In genomic region chr10:37859270-37859669, GRCh38 we compare ENCODE assay signal across 7 cellular contexts. TPM values are rescaled to one million over a fixed set of nuclear protein-coding genes. Genes with fewer than 3 reads are reported as not detected.
A peak's percentile ranks its signal among the peaks of the same experiment; 100 is the strongest.
DNase-seq lines count a peak whose midpoint lies in the region; ATAC-seq, FAIRE-seq and TF ChIP-seq lines count a peak whose summit lies in the region.
"Not testable (repeated sequence)": the region's sequence is repeated elsewhere in the genome, so short reads cannot be mapped to it uniquely, and the experiment has no call there.

No MANE protein-coding gene starts in this region.

- not testable (repeated sequence) for DNase-seq in CD4-positive, CD25-positive, alpha-beta regulatory T cell; esophagus muscularis mucosa (ENCODE audit: extremely low spot score); HepG2 (ENCODE audit: low spot score)
- DNase-seq in activated CD4-positive, alpha-beta T cell treated with anti-CD3 and anti-CD28 coated beads, Interleukin-2, amount 10 ng/mL, durations not matched to agents 24 days and 14 days = peak; percentile 56

- in situ Hi-C loops in HepG2 (cut with HindIII; ENCODE audit: extremely low pct_ligation_motif_present, low pct_unique_long_range_greater_than_20kb) = not testable (repeated sequence)

- TF ChIP-seq RAD21 in HepG2 (CRISPR knock-in tag; IDR thresholded peaks at IDR 0.05) = not testable (repeated sequence)

- BruUV-seq in HepG2 (replicated peaks; lab: Mats Ljungman, UMichigan) = not testable (repeated sequence)

- TF ChIP-seq CTCF in 22Rv1 (IDR thresholded peaks at IDR 0.05); esophagus muscularis mucosa (IDR thresholded peaks at IDR 0.05); HepG2 (CRISPR knock-in tag; IDR thresholded peaks at IDR 0.05): not testable (repeated sequence)

- not testable (repeated sequence) for H3K36me3 Mint-ChIP-seq in CD4-positive, CD25-positive, alpha-beta regulatory T cell; activated CD4-positive, alpha-beta T cell treated with anti-CD3 and anti-CD28 coated beads, Interleukin-2, amount 10 ng/mL, durations not matched to agents 24 days and 14 days (ENCODE audit: low read depth)

- TF ChIP-seq EP300 in esophagus muscularis mucosa (IDR thresholded peaks at IDR 0.05); HepG2 (IDR thresholded peaks at IDR 0.05; ENCODE audit: low read depth in 2 of 2, low read length in 2 of 2); HepG2 (CRISPR knock-in tag; IDR thresholded peaks at IDR 0.05; ENCODE audit: borderline replicate concordance): not testable (repeated sequence)

- peak overlapping the region; percentile 98 for H3K27ac ChIP-seq in 22Rv1
- not testable (repeated sequence) for H3K27ac ChIP-seq in CD4-positive, CD25-positive, alpha-beta regulatory T cell (ENCODE audit: insufficient read depth, low read length, poor library complexity, severe bottlenecking); HepG2 (ENCODE audit: extremely low read length, insufficient read depth, low read length)
- H3K27ac ChIP-seq in esophagus muscularis mucosa (replicated peaks in 1 of 4) = peak overlapping the region; percentile 100
- H3K27ac ChIP-seq in rectal smooth muscle tissue (ENCODE audit: low read depth, low read length) = peak overlapping the region; percentile 100
- H3K27ac ChIP-seq in stomach smooth muscle (ENCODE audit: low read length) = peak overlapping the region; percentile 100

- not testable (repeated sequence) for FAIRE-seq in HepG2 (lab: Jason Lieb, UNC)

- H3K9ac ChIP-seq in HepG2 (ENCODE audit: insufficient read depth, low read depth, low read length); rectal smooth muscle tissue (ENCODE audit: low read length); stomach smooth muscle (ENCODE audit: low read length in 2 of 2): not testable (repeated sequence)

- intact Hi-C loops in activated CD4-positive, alpha-beta T cell treated with anti-CD3 and anti-CD28 coated beads, Interleukin-2, amount 10 ng/mL, durations not matched to agents 24 days and 14 days (cut with micrococcal nuclease) = loop anchor here (5.0 kb wide), 1 partner anchor 498 kb away; no protein-coding TSS in a partner anchor
- intact Hi-C loops in esophagus muscularis mucosa (cut with DNase I) = loop anchor here (10.0 kb wide), 1 partner anchor 236 kb away; the partner anchor contains the start of gene ZNF37A
- intact Hi-C loops in HepG2 (cut with micrococcal nuclease; ENCODE audit: unreplicated experiment) = loop anchor here (5.0 to 10.0 kb wide), 3 partner anchors 47 to 156 kb away; partner anchors contain the start of genes ZNF25 and ZNF33A

- H3K4me1 Mint-ChIP-seq in CD4-positive, CD25-positive, alpha-beta regulatory T cell = peaks cover 10 to 42% (median 32%) of the 10 kb centered on the region in 4 donors
- H3K4me1 Mint-ChIP-seq in activated CD4-positive, alpha-beta T cell treated with anti-CD3 and anti-CD28 coated beads, Interleukin-2, amount 10 ng/mL, durations not matched to agents 24 days and 14 days = peaks cover 22% of the 10 kb centered on the region

- H4K20me1 ChIP-seq in HepG2 (ENCODE audit: insufficient read depth, low read length) = not testable (repeated sequence)

- not testable (repeated sequence) for H2AFZ ChIP-seq in HepG2 (ENCODE audit: low read length)

- H3K4me3 Mint-ChIP-seq in CD4-positive, CD25-positive, alpha-beta regulatory T cell = peak overlapping the region in 2 of 4 donors; percentile 72 to 99
- not testable (repeated sequence) for H3K4me3 Mint-ChIP-seq in activated CD4-positive, alpha-beta T cell treated with anti-CD3 and anti-CD28 coated beads, Interleukin-2, amount 10 ng/mL, durations not matched to agents 24 days and 14 days

- not testable (repeated sequence) for TF ChIP-seq POLR2A in esophagus muscularis mucosa (IDR thresholded peaks at IDR 0.05; ENCODE audit: low read depth); HepG2 (IDR thresholded peaks at IDR 0.05; ENCODE audit: insufficient read depth in 1 of 2, low read depth in 2 of 2, low read length in 2 of 2)

- not testable (repeated sequence) for H3K27me3 ChIP-seq in CD4-positive, CD25-positive, alpha-beta regulatory T cell (ENCODE audit: control insufficient read depth, insufficient read depth, low read length); esophagus muscularis mucosa; HepG2 (ENCODE audit: control insufficient read depth in 1 of 2, insufficient read depth in 2 of 2, low read length in 2 of 2); rectal smooth muscle tissue (ENCODE audit: control insufficient read depth, insufficient read depth, low read length); stomach smooth muscle (ENCODE audit: control insufficient read depth in 1 of 2, insufficient read depth in 2 of 2, low read length in 2 of 2)

- H3K4me2 ChIP-seq in HepG2 (ENCODE audit: low read depth, low read length) = peak overlapping the region; percentile 97; the same call in 1 of the 2 replicates

- POLR2A ChIA-PET in HepG2 (lab: Yijun Ruan, JAX) = interaction anchor here (0.8 kb wide), 1 partner anchor 116 kb away, joined by 3 read pairs; no protein-coding TSS in a partner anchor

- not testable (repeated sequence) for H3K9me3 Mint-ChIP-seq in CD4-positive, CD25-positive, alpha-beta regulatory T cell; activated CD4-positive, alpha-beta T cell treated with anti-CD3 and anti-CD28 coated beads, Interleukin-2, amount 10 ng/mL, durations not matched to agents 24 days and 14 days

- H3K9me3 ChIP-seq in CD4-positive, CD25-positive, alpha-beta regulatory T cell (ENCODE audit: control insufficient read depth in 2 of 2, low read length in 2 of 2); esophagus muscularis mucosa; HepG2 (ENCODE audit: low read length); stomach smooth muscle (ENCODE audit: control insufficient read depth in 2 of 2, low read length in 2 of 2): not testable (repeated sequence)

- H3K4me1 ChIP-seq in CD4-positive, CD25-positive, alpha-beta regulatory T cell (ENCODE audit: control insufficient read depth, insufficient read depth, low read length, poor library complexity, severe bottlenecking) = peaks cover 18% of the 10 kb centered on the region
- H3K4me1 ChIP-seq in esophagus muscularis mucosa = peaks cover 27 to 53% (median 48%) of the 10 kb centered on the region in 4 donors
- H3K4me1 ChIP-seq in HepG2 (ENCODE audit: insufficient read depth, low read length) = peaks cover 46% of the 10 kb centered on the region
- H3K4me1 ChIP-seq in rectal smooth muscle tissue (ENCODE audit: control insufficient read depth, insufficient read depth, low read length) = peaks cover 29% of the 10 kb centered on the region
- H3K4me1 ChIP-seq in stomach smooth muscle (ENCODE audit: control insufficient read depth, insufficient read depth, low read length) = peaks cover 16% of the 10 kb centered on the region

- CTCF ChIA-PET in HepG2 (lab: Yijun Ruan, JAX; ENCODE audit: low intra/inter-chr PET ratio, low total read pairs) = not testable (repeated sequence)

- not testable (repeated sequence) for ATAC-seq in CD4-positive, CD25-positive, alpha-beta regulatory T cell (ENCODE audit: low read depth in 2 of 2); HepG2

- H3K36me3 ChIP-seq in CD4-positive, CD25-positive, alpha-beta regulatory T cell (ENCODE audit: control insufficient read depth, insufficient read depth, low read length); esophagus muscularis mucosa; HepG2 (replicated peaks in 1 of 2; ENCODE audit: control insufficient read depth in 1 of 2, insufficient read depth in 2 of 2, low read length in 2 of 2); rectal smooth muscle tissue (ENCODE audit: control insufficient read depth, insufficient read depth, low read length); stomach smooth muscle (ENCODE audit: control insufficient read depth in 2 of 2, insufficient read depth in 2 of 2, low read length in 2 of 2): not testable (repeated sequence)

- H3K27me3 Mint-ChIP-seq in CD4-positive, CD25-positive, alpha-beta regulatory T cell; activated CD4-positive, alpha-beta T cell treated with anti-CD3 and anti-CD28 coated beads, Interleukin-2, amount 10 ng/mL, durations not matched to agents 24 days and 14 days: not testable (repeated sequence)

- H3K79me2 ChIP-seq in HepG2 (ENCODE audit: insufficient read depth, low read length) = peaks cover 31% of the 10 kb centered on the region

- not testable (repeated sequence) for H3K4me3 ChIP-seq in CD4-positive, CD25-positive, alpha-beta regulatory T cell (ENCODE audit: low read depth, low read length); esophagus muscularis mucosa; rectal smooth muscle tissue (ENCODE audit: low read length); stomach smooth muscle (ENCODE audit: low read length in 2 of 2)
- H3K4me3 ChIP-seq in HepG2 (replicated peaks in 1 of 3; ENCODE audit: insufficient read depth in 1 of 3, low read depth in 2 of 3, low read length in 3 of 3) = 0 out of 6 replicates have a peak overlapping the region, but pooled peaks of 1 of the 3 experiments have one; percentile 23

- 95% methylated on average over 16 of the region's 16 CpGs for WGBS in esophagus muscularis mucosa
- WGBS in HepG2 (ENCODE audit: low lambda C conversion rate) = 92% methylated on average over 16 of the region's 16 CpGs

- H3K27ac Mint-ChIP-seq in CD4-positive, CD25-positive, alpha-beta regulatory T cell = peak overlapping the region in 2 of 3 donors; percentile 59 to 82
- H3K27ac Mint-ChIP-seq in activated CD4-positive, alpha-beta T cell treated with anti-CD3 and anti-CD28 coated beads, Interleukin-2, amount 10 ng/mL, durations not matched to agents 24 days and 14 days = not testable (repeated sequence)

RNA-seq across cellular contexts. Expression of gene ZNF248, which starts 1.9 kb away (rescaled TPM):
- 5.7 TPM for total RNA-seq in CD4-positive, CD25-positive, alpha-beta regulatory T cell
- polyA plus RNA-seq in CD4-positive, CD25-positive, alpha-beta regulatory T cell = 1 to 10 TPM; 3.1 to 5.4 (median 4.3) TPM
- total RNA-seq in activated CD4-positive, alpha-beta T cell treated with anti-CD3 and anti-CD28 coated beads, Interleukin-2, amount 10 ng/mL, durations not matched to agents 24 days and 14 days = 7.9 and 9.3 TPM in 2 replicates
- 10 to 100 TPM; 12.9 to 23.7 (median 17.6) TPM for total RNA-seq in esophagus muscularis mucosa
- total RNA-seq in HepG2 (2016; rRNA removed; fragmentation: Illumina TruSeq; extraction: Trizol) = 12.5 and 12.8 TPM in 2 replicates
- total RNA-seq in HepG2 (2016; cell fraction: cytosol; rRNA removed; fragmentation: Illumina TruSeq; extraction: Trizol; ENCODE audit: low read depth) = 17.5 and 18.6 TPM in 2 replicates
- total RNA-seq in HepG2 (2016; cell fraction: insoluble cytoplasmic fraction; rRNA removed; fragmentation: Illumina TruSeq; extraction: Trizol) = 13.4 and 14.1 TPM in 2 replicates
- 11.2 and 11.4 TPM in 2 replicates for total RNA-seq in HepG2 (2016; cell fraction: membrane; rRNA removed; fragmentation: Illumina TruSeq; extraction: Trizol)
- total RNA-seq in HepG2 (2016; cell fraction: nucleus; rRNA removed; fragmentation: Illumina TruSeq; extraction: Trizol) = 31.5 and 33.7 TPM in 2 replicates
- 11.9 and 13.3 TPM in 2 replicates for polyA plus RNA-seq in HepG2 (2011; rRNA removed)
- 4.5 and 5.3 TPM in 2 replicates for polyA plus RNA-seq in HepG2 (2011; cell fraction: cytosol; rRNA removed)
- polyA plus RNA-seq in HepG2 (2011; cell fraction: nucleus; rRNA removed) = 36.5 and 39.1 TPM in 2 replicates
- 9.8 and 11.1 TPM in 2 replicates for polyA plus RNA-seq in HepG2 (2012)
- 1.2 and 2.5 TPM in 2 replicates for polyA plus RNA-seq in HepG2 (2016; cell fraction: cytosol; fragmentation: Illumina TruSeq; extraction: Trizol; ENCODE audit: low read depth)
- polyA plus RNA-seq in HepG2 (2016; cell fraction: insoluble cytoplasmic fraction; fragmentation: Illumina TruSeq; extraction: Trizol; ENCODE audit: low read depth) = 9.6 and 10.4 TPM in 2 replicates
- 4.5 and 5.0 TPM in 2 replicates for polyA plus RNA-seq in HepG2 (2016; cell fraction: membrane; fragmentation: Illumina TruSeq; extraction: Trizol; ENCODE audit: low read depth)
- 26.8 and 29.6 TPM in 2 replicates for polyA plus RNA-seq in HepG2 (2016; cell fraction: nucleus; fragmentation: Illumina TruSeq; extraction: Trizol; ENCODE audit: insufficient read depth, low read depth)
- 3.4 and 15.8 TPM in 2 replicates for polyA minus RNA-seq in HepG2 (2011; rRNA and poly(A)+ RNA removed; ENCODE audit: low replicate concordance)
- 6.0 TPM in 2 replicates for polyA minus RNA-seq in HepG2 (2011; cell fraction: cytosol; rRNA and poly(A)+ RNA removed)
- 77.4 and 79.8 TPM in 2 replicates for polyA minus RNA-seq in HepG2 (2011; cell fraction: nucleus; rRNA and poly(A)+ RNA removed)
